In genomic region chr9:89430995-89431394, GRCh38 we compare ENCODE assay signal across 12 cellular contexts.
DNase-seq lines count a peak whose midpoint lies in the region; ATAC-seq and TF ChIP-seq lines count a peak whose summit lies in the region.
"Had no signal": no experiment of that assay in that cellular context is flagged by ENCODE, and none has a peak within 500 bp of the region (broad histone marks: within the 10 kb centered on the region; RNA-seq: fewer than 3 reads in every experiment).

No MANE protein-coding gene starts in this region.

- no peak overlapping the region for H3K56ac ChIP-seq in mesendoderm (ENCODE audit: low read length)

- H3K27me3 Mint-ChIP-seq in CD4-positive, CD25-positive, alpha-beta regulatory T cell: no peaks in the 10 kb centered on the region
- H3K27me3 Mint-ChIP-seq in activated naive CD8-positive, alpha-beta T cell: no peaks in the 10 kb centered on the region
- H3K27me3 Mint-ChIP-seq in progenitor cell of endocrine pancreas: no peaks in the 10 kb centered on the region

- no peak overlapping the region for H4K8ac ChIP-seq in mesendoderm (ENCODE audit: low read depth, low read length)

- no peak overlapping the region for H2BK120ac ChIP-seq in mesendoderm (ENCODE audit: low read depth, low read length)

- H3K9me3 ChIP-seq in CD4-positive, CD25-positive, alpha-beta regulatory T cell (ENCODE audit: control insufficient read depth in 2 of 2, low read length in 2 of 2): no peaks in the 10 kb centered on the region
- H3K9me3 ChIP-seq: uterus had no signal

- TF ChIP-seq CTCF in progenitor cell of endocrine pancreas (IDR thresholded peaks at IDR 0.05; ENCODE audit: unreplicated experiment): no peak

- peaks cover 20% of the 10 kb centered on the region for H3K36me3 ChIP-seq in CD4-positive, CD25-positive, alpha-beta regulatory T cell (ENCODE audit: control insufficient read depth, insufficient read depth, low read length)
- H3K36me3 ChIP-seq in mesendoderm (ENCODE audit: control insufficient read depth, insufficient read depth, low read length): no peaks in the 10 kb centered on the region
- H3K36me3 ChIP-seq: uterus had no signal

- H3K4me1 ChIP-seq in CD4-positive, CD25-positive, alpha-beta regulatory T cell (ENCODE audit: control insufficient read depth, insufficient read depth, low read length, poor library complexity, severe bottlenecking): peaks cover 97% of the 10 kb centered on the region
- H3K4me1 ChIP-seq in mesendoderm (ENCODE audit: control insufficient read depth, low read depth, low read length): peaks cover 3% of the 10 kb centered on the region
- H3K4me1 ChIP-seq: uterus had no signal

- peaks cover 36 to 95% (median 67%) of the 10 kb centered on the region in 4 donors for H3K4me1 Mint-ChIP-seq in CD4-positive, CD25-positive, alpha-beta regulatory T cell
- peaks cover 95% of the 10 kb centered on the region for H3K4me1 Mint-ChIP-seq in activated naive CD8-positive, alpha-beta T cell (ENCODE audit: low read depth)
- H3K4me1 Mint-ChIP-seq in progenitor cell of endocrine pancreas (ENCODE audit: low read depth): peaks cover 5% of the 10 kb centered on the region

- H3K79me1 ChIP-seq in mesendoderm (ENCODE audit: low read length): no peaks in the 10 kb centered on the region

- H3K4me2 ChIP-seq in mesendoderm (ENCODE audit: low read length): no peak overlapping the region

- H3K4ac ChIP-seq in mesendoderm (ENCODE audit: low read depth, low read length): no peak overlapping the region

- H3K36me3 Mint-ChIP-seq in CD4-positive, CD25-positive, alpha-beta regulatory T cell: peaks cover 10% of the 10 kb centered on the region
- H3K36me3 Mint-ChIP-seq in activated naive CD8-positive, alpha-beta T cell: peaks cover 7% of the 10 kb centered on the region
- H3K36me3 Mint-ChIP-seq in progenitor cell of endocrine pancreas (ENCODE audit: insufficient read depth): no peaks in the 10 kb centered on the region

- no peak overlapping the region for H2AK5ac ChIP-seq in mesendoderm (ENCODE audit: low read length)

- H3K18ac ChIP-seq in mesendoderm (ENCODE audit: low read length): no peak overlapping the region

- H3K27ac Mint-ChIP-seq in CD4-positive, CD25-positive, alpha-beta regulatory T cell: peak overlapping the region; percentile 71 to 85 (median 81)
- H3K27ac Mint-ChIP-seq in activated naive CD8-positive, alpha-beta T cell: peak overlapping the region; percentile 95
- H3K27ac Mint-ChIP-seq in progenitor cell of endocrine pancreas: no peak overlapping the region

- no peaks in the 10 kb centered on the region for H3K9me3 Mint-ChIP-seq in CD4-positive, CD25-positive, alpha-beta regulatory T cell
- H3K9me3 Mint-ChIP-seq in activated naive CD8-positive, alpha-beta T cell (ENCODE audit: low read depth): no peaks in the 10 kb centered on the region
- H3K9me3 Mint-ChIP-seq in progenitor cell of endocrine pancreas (ENCODE audit: low read depth): no peaks in the 10 kb centered on the region

- no peak overlapping the region for H3K9ac ChIP-seq in mesendoderm (ENCODE audit: low read length)

- no peak overlapping the region for H4K5ac ChIP-seq in mesendoderm (ENCODE audit: low read length)

- no peak overlapping the region for H3K4me3 ChIP-seq in CD4-positive, CD25-positive, alpha-beta regulatory T cell (ENCODE audit: low read depth, low read length)
- no peak overlapping the region for H3K4me3 ChIP-seq in mesendoderm (ENCODE audit: low read length)
- H3K4me3 ChIP-seq: K562, uterus had no signal

- DNase-seq in CD4-positive, CD25-positive, alpha-beta regulatory T cell: no peak
- peak; percentile 28 for DNase-seq in HPDE6-E6E7 (ENCODE audit: extremely low spot score)
- no peak for DNase-seq in mesendoderm
- DNase-seq in progenitor cell of endocrine pancreas (ENCODE audit: low spot score, unreplicated experiment): no peak
- no peak for DNase-seq in NCI-H345 treated with DMSO at 0.1 percent for 48 hours (lab: John Stamatoyannopoulos, UW; ENCODE audit: unreplicated experiment)
- DNase-seq in GM03348 (ENCODE audit: low spot score): no peak
- DNase-seq: NCI-H1694, Right ventricle myocardium superior, uterus had no signal

- no peaks in the 10 kb centered on the region for H3K27me3 ChIP-seq in CD4-positive, CD25-positive, alpha-beta regulatory T cell (ENCODE audit: control insufficient read depth, insufficient read depth, low read length)
- no peaks in the 10 kb centered on the region for H3K27me3 ChIP-seq in mesendoderm (ENCODE audit: insufficient read depth, low read length, poor library complexity)
- H3K27me3 ChIP-seq: uterus had no signal

- H3K79me2 ChIP-seq in mesendoderm (ENCODE audit: control insufficient read depth, insufficient read depth, low read length): no peaks in the 10 kb centered on the region

- no peak overlapping the region for H2BK15ac ChIP-seq in mesendoderm (replicated peaks; ENCODE audit: low read depth)

- ATAC-seq in CD4-positive, CD25-positive, alpha-beta regulatory T cell (ENCODE audit: low read depth in 2 of 2): no peak
- ATAC-seq in GM21528 (IDR thresholded peaks at IDR 0.05; ENCODE audit: low FRiP score, unreplicated experiment): no peak
- ATAC-seq: K562 had no signal

- H3K27ac ChIP-seq in CD4-positive, CD25-positive, alpha-beta regulatory T cell (ENCODE audit: insufficient read depth, low read length, poor library complexity, severe bottlenecking): peak overlapping the region; percentile 30
- no peak overlapping the region for H3K27ac ChIP-seq in mesendoderm (ENCODE audit: low read depth, low read length)
- H3K27ac ChIP-seq: uterus had no signal

- peak overlapping the region; percentile 15 for H3K23ac ChIP-seq in mesendoderm (ENCODE audit: low read length)

- no CpG with 5 or more reads among the region's 6 CpGs for WGBS in mesendoderm (ENCODE audit: extremely low coverage, insufficient coverage, low lambda C conversion rate)

- peak overlapping the region in 1 of 4 donors; percentile 12 for H3K4me3 Mint-ChIP-seq in CD4-positive, CD25-positive, alpha-beta regulatory T cell
- H3K4me3 Mint-ChIP-seq in activated naive CD8-positive, alpha-beta T cell: no peak overlapping the region
- H3K4me3 Mint-ChIP-seq in progenitor cell of endocrine pancreas (ENCODE audit: low read depth): no peak overlapping the region

- H2BK5ac ChIP-seq in mesendoderm (ENCODE audit: low read length): no peak overlapping the region
